Comparison of ENCODE assay signal across 34 cellular contexts in the genomic region with DNA sequence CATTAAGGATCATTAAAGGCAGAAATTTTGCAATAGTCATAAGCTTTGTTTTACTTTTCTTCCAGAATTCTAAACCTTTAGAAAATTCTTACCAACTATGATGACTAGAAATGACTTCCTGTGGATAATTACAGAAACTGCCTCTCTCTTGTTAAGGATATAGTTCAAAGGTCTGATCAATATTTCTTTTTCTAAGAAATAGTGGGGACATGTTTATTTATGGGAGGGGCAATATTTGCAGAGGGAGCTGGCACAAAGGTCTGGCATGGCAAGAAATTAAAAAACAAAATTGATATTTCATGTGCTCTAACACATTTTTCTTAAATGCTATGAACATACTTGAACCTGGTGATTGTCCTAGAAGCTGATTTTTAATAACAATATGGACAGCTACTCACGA.
"Had no signal": no experiment of that assay in that cellular context is flagged by ENCODE, and none has a peak within 500 bp of the region (broad histone marks: within the 10 kb centered on the region; RNA-seq: fewer than 3 reads in every experiment).

No MANE protein-coding gene starts in this region.

- H3K36me3 Mint-ChIP-seq: activated CD4-positive, alpha-beta memory T cell treated with anti-CD3 and anti-CD28 coated beads for 36 hours; activated naive CD4-positive, alpha-beta T cell treated with anti-CD3 and anti-CD28 coated beads, Interleukin-2, amount 50 U/mL, for 72 hours; activated naive CD8-positive, alpha-beta T cell treated with anti-CD3 and anti-CD28 coated beads for 36 hours; brain had no signal

- H3K9me3 ChIP-seq: ascending aorta had no signal

- H3K9me3 Mint-ChIP-seq: activated B cell treated with CpG ODN at 0.5 μM for 24 hours; activated naive CD4-positive, alpha-beta T cell treated with anti-CD3 and anti-CD28 coated beads, Interleukin-2, amount 50 U/mL, for 72 hours; activated T-helper 1 cell treated with anti-CD3 and anti-CD28 coated beads, Interleukin-12 subunit alpha, Interleukin-12 subunit beta, Interleukin-2, Interleukin-4 antibody, amounts not matched to agents 30 ng/mL and 10 ng/mL and 1 ng/mL, durations not matched to agents 14 hours and 24 hours and 36 hours; activated T-helper 17 cell treated with anti-CD3 and anti-CD28 coated beads, Interleukin-2, amount 50 U/mL, for 72 hours; brain had no signal

- ATAC-seq: activated CD8-positive, alpha-beta T cell treated with anti-CD3 and anti-CD28 coated beads for 36 hours; activated naive CD4-positive, alpha-beta T cell treated with anti-CD3 and anti-CD28 coated beads, Interleukin-2, amount 50 U/mL, for 72 hours; activated T-cell treated with anti-CD3 and anti-CD28 coated beads, Interleukin-2, amount 50 U/mL, for 4 hours; activated T-cell treated with anti-CD3 and anti-CD28 coated beads, Interleukin-2, amount 50 U/mL, for 72 hours; activated T-helper 17 cell treated with anti-CD3 and anti-CD28 coated beads, Interleukin-2, amount 50 U/mL, for 72 hours had no signal

- H3K27ac Mint-ChIP-seq: activated B cell treated with CpG ODN at 0.5 μM for 24 hours; activated CD4-positive, alpha-beta memory T cell treated with anti-CD3 and anti-CD28 coated beads for 36 hours; activated CD4-positive, alpha-beta T cell treated with anti-CD3 and anti-CD28 coated beads, Interleukin-2, amount 10 ng/mL, durations not matched to agents 24 days and 14 days; activated CD8-positive, alpha-beta T cell treated with anti-CD3 and anti-CD28 coated beads for 36 hours; activated naive CD4-positive, alpha-beta T cell treated with anti-CD3 and anti-CD28 coated beads for 36 hours; activated naive CD4-positive, alpha-beta T cell treated with anti-CD3 and anti-CD28 coated beads, Interleukin-2, amount 50 U/mL, for 72 hours; activated naive CD8-positive, alpha-beta T cell treated with anti-CD3 and anti-CD28 coated beads for 36 hours; activated T-cell treated with anti-CD3 and anti-CD28 coated beads, Interleukin-2, amount 50 U/mL, for 72 hours; activated T-helper 1 cell treated with anti-CD3 and anti-CD28 coated beads, Interleukin-12 subunit alpha, Interleukin-12 subunit beta, Interleukin-2, Interleukin-4 antibody, amounts not matched to agents 30 ng/mL and 10 ng/mL and 1 ng/mL, durations not matched to agents 14 hours and 24 hours and 36 hours; activated T-helper 17 cell treated with anti-CD3 and anti-CD28 coated beads, Interleukin-2, amount 50 U/mL, for 72 hours; brain; T-helper 2 cell treated with Interferon-gamma antibody and Interleukin-4, amounts not matched to agents 5 μg/mL and 100 μg/mL, for 36 hours had no signal

- DNase-seq: activated B cell treated with CpG ODN at 0.5 μM for 24 hours; activated CD4-positive, alpha-beta memory T cell treated with anti-CD3 and anti-CD28 coated beads for 36 hours; activated CD4-positive, alpha-beta T cell treated with anti-CD3 and anti-CD28 coated beads for 4 hours; activated CD4-positive, alpha-beta T cell treated with anti-CD3 and anti-CD28 coated beads, Interleukin-2, amount 10 ng/mL, durations not matched to agents 24 days and 14 days; activated CD4-positive, alpha-beta T cell treated with anti-CD3 and anti-CD28 coated beads, Interleukin-2, amount 50 U/mL, for 1 hour; activated CD4-positive, alpha-beta T cell treated with anti-CD3 and anti-CD28 coated beads, Interleukin-2, amount 50 U/mL, for 4 hours; activated CD4-positive, CD25-positive, alpha-beta regulatory T cell treated with anti-CD3 and anti-CD28 coated beads, Interleukin-2, amount 50 U/mL, for 72 hours; activated CD8-positive, alpha-beta memory T cell treated with anti-CD3 and anti-CD28 coated beads, Interleukin-2, amount 50 U/mL, for 4 hours; activated CD8-positive, alpha-beta T cell treated with anti-CD3 and anti-CD28 coated beads for 36 hours; activated effector memory CD4-positive, alpha-beta T cell treated with anti-CD3 and anti-CD28 coated beads, Interleukin-2, amount 50 U/mL, for 16 hours; activated gamma-delta T cell treated with Interleukin-2 at 50 U/mL for 16 hours; activated naive CD4-positive, alpha-beta T cell; activated naive CD4-positive, alpha-beta T cell treated with anti-CD3 and anti-CD28 coated beads for 36 hours; activated naive CD4-positive, alpha-beta T cell treated with anti-CD3 and anti-CD28 coated beads, Interleukin-2, amount 50 U/mL, for 16 hours; activated naive CD8-positive, alpha-beta T cell treated with anti-CD3 and anti-CD28 coated beads for 36 hours; activated T-cell treated with anti-CD3 and anti-CD28 coated beads for 4 hours; activated T-cell treated with anti-CD3 and anti-CD28 coated beads, Interleukin-2, amount 50 U/mL, for 1 hour; activated T-cell treated with anti-CD3 and anti-CD28 coated beads, Interleukin-2, amount 50 U/mL, for 4 hours; activated T-cell treated with anti-CD3 and anti-CD28 coated beads, Interleukin-2, amount 50 U/mL, for 72 hours; amygdala; anterior cingulate cortex; caudate nucleus; cerebellar nuclear complex; T-helper 2 cell; T-helper 9 cell had no signal

- H3K4me3 Mint-ChIP-seq: activated B cell treated with CpG ODN at 0.5 μM for 24 hours; activated CD4-positive, alpha-beta memory T cell treated with anti-CD3 and anti-CD28 coated beads for 36 hours; activated CD4-positive, alpha-beta T cell treated with anti-CD3 and anti-CD28 coated beads, Interleukin-2, amount 10 ng/mL, durations not matched to agents 24 days and 14 days; activated CD8-positive, alpha-beta T cell treated with anti-CD3 and anti-CD28 coated beads for 36 hours; activated naive CD4-positive, alpha-beta T cell treated with anti-CD3 and anti-CD28 coated beads for 36 hours; activated naive CD8-positive, alpha-beta T cell treated with anti-CD3 and anti-CD28 coated beads for 36 hours; activated T-cell treated with anti-CD3 and anti-CD28 coated beads, Interleukin-2, amount 50 U/mL, for 4 hours; activated T-cell treated with anti-CD3 and anti-CD28 coated beads, Interleukin-2, amount 50 U/mL, for 72 hours; activated T-helper 1 cell treated with anti-CD3 and anti-CD28 coated beads, Interleukin-12 subunit alpha, Interleukin-12 subunit beta, Interleukin-2, Interleukin-4 antibody, amounts not matched to agents 30 ng/mL and 10 ng/mL and 1 ng/mL, durations not matched to agents 14 hours and 24 hours and 36 hours; activated T-helper 17 cell treated with anti-CD3 and anti-CD28 coated beads, Interleukin-2, amount 50 U/mL, for 72 hours; brain; central memory CD8-positive, alpha-beta T cell; T-helper 2 cell treated with Interferon-gamma antibody and Interleukin-4, amounts not matched to agents 5 μg/mL and 100 μg/mL, for 36 hours had no signal

- H3K4me1 ChIP-seq: ascending aorta had no signal

- H3K4me3 ChIP-seq: ascending aorta, cardiac muscle cell had no signal

- H3K4me1 Mint-ChIP-seq: activated B cell treated with CpG ODN at 0.5 μM for 24 hours; activated CD4-positive, alpha-beta T cell treated with anti-CD3 and anti-CD28 coated beads, Interleukin-2, amount 10 ng/mL, durations not matched to agents 24 days and 14 days; activated naive CD8-positive, alpha-beta T cell treated with anti-CD3 and anti-CD28 coated beads for 36 hours; activated T-helper 17 cell treated with anti-CD3 and anti-CD28 coated beads, Interleukin-2, amount 50 U/mL, for 72 hours; brain; central memory CD8-positive, alpha-beta T cell had no signal

- H3K27ac ChIP-seq: ascending aorta, cardiac muscle cell, VCaP had no signal

- H3K27me3 Mint-ChIP-seq: activated B cell treated with CpG ODN at 0.5 μM for 24 hours; activated CD4-positive, alpha-beta memory T cell treated with anti-CD3 and anti-CD28 coated beads for 36 hours; activated CD4-positive, alpha-beta T cell treated with anti-CD3 and anti-CD28 coated beads, Interleukin-2, amount 10 ng/mL, durations not matched to agents 24 days and 14 days; activated CD8-positive, alpha-beta T cell treated with anti-CD3 and anti-CD28 coated beads for 36 hours; activated naive CD8-positive, alpha-beta T cell treated with anti-CD3 and anti-CD28 coated beads for 36 hours; activated T-helper 17 cell treated with anti-CD3 and anti-CD28 coated beads, Interleukin-2, amount 50 U/mL, for 72 hours; brain; central memory CD8-positive, alpha-beta T cell had no signal

- H3K36me3 ChIP-seq: ascending aorta, cardiac muscle cell had no signal

- H3K27me3 ChIP-seq: ascending aorta, cardiac muscle cell had no signal
